9 cellular contexts compared by ENCODE assay signal in the genomic region with DNA sequence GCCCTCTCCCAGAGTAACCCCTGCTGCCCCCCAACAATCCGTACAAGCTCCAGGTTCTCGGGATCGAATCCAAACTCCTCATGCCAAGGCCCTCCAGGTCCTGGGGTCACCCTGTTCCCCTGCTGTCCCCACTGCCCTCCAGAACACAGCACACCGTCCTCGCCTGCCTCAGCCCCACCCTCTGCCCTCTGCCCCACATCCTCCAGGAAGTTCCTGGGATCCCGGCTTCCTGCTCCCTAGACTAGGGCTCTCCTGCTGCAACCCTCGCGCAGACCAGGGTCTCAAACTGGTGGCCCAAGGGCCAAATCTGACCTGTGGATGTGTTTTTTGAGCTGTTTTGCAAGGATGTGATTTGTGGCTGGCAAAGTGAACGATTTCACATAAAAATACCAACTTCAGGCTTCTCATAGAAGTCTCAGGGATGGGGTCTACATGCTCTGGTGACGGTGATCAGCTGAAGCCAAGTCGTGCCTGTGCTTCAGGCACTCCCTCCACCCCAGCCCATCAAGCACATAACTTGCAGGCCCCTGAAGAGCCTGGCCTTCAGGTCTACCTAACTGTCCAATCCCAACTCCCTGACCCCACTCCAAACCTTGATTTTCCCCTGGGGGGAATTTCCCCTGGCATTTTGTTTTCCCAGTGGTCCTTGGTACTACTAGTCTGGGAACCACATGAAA. TPM values are rescaled to one million over a fixed set of nuclear protein-coding genes. Genes with fewer than 3 reads are reported as not detected.
DNase-seq lines count a peak whose midpoint lies in the region; ATAC-seq, FAIRE-seq and TF ChIP-seq lines count a peak whose summit lies in the region.
"Had no signal": no experiment of that assay in that cellular context is flagged by ENCODE, and none has a peak within 500 bp of the region (broad histone marks: within the 10 kb centered on the region; RNA-seq: fewer than 3 reads in every experiment).

No MANE protein-coding gene starts in this region.

- H3K9me3 Mint-ChIP-seq in HFFc6: no peaks in the 10 kb centered on the region

- POLR2A ChIA-PET in A549 (lab: Yijun Ruan, JAX): interaction anchor here (0.7 to 4.0 kb wide), 4 partner anchors 82 to 97 kb away, joined by 3 to 34 read pairs (median 14); a partner anchor contains a TSS

- TF ChIP-seq CTCF in A549 (IDR thresholded peaks at IDR 0.05) (no peak), HFFc6 (IDR thresholded peaks at IDR 0.05) (no peak), body of pancreas (IDR thresholded peaks at IDR 0.05) (no peak), mucosa of descending colon (IDR thresholded peaks at IDR 0.05) (no peak)

- H3K9me3 ChIP-seq in A549 (no peaks in the 10 kb centered on the region), body of pancreas (no peaks in the 10 kb centered on the region), mucosa of descending colon (no peaks in the 10 kb centered on the region)

- intact Hi-C loops in body of pancreas (cut with DNase I) (loop anchor here (5.0 kb wide), 1 partner anchor 80 kb away; a partner anchor contains a TSS), mucosa of descending colon (cut with DNase I, micrococcal nuclease) (no loop called here)

- H3K4me3 ChIP-seq in A549: no peak overlapping the region
- H3K4me3 ChIP-seq in body of pancreas: no peak overlapping the region
- H3K4me3 ChIP-seq in mucosa of descending colon: no peak overlapping the region
- H3K4me3 ChIP-seq: lung had no signal

- H3K4me3 Mint-ChIP-seq in HFFc6: peak overlapping the region; percentile 94

- H3K4me2 ChIP-seq in A549: peak overlapping the region; percentile 82

- ATAC-seq in A549 (peak in 1 of 2 experiments; percentile 0; a peak in 4 of 6 replicates), body of pancreas (no peak), mucosa of descending colon (peak; percentile 68), HG02938 (IDR thresholded peaks at IDR 0.05; ENCODE audit: unreplicated experiment) (no peak), GM21423 (IDR thresholded peaks at IDR 0.05; ENCODE audit: unreplicated experiment) (no peak), HG02970 (IDR thresholded peaks at IDR 0.05; ENCODE audit: low FRiP score, unreplicated experiment) (no peak)

- H3K27ac ChIP-seq in A549: peak overlapping the region; percentile 31 to 64; a peak in 5 of 6 replicates
- H3K27ac ChIP-seq in body of pancreas: peak overlapping the region in 3 of 4 donors; percentile 85 to 90 (median 88)

- DNase-seq in A549 (ENCODE audit: low read depth in 1 of 2, low spot score in 1 of 2) (no peak), HFFc6 (no peak), body of pancreas (no peak), mucosa of descending colon (peak; percentile 81 to 85 (median 82)), frontal cortex (ENCODE audit: low spot score in 2 of 2) (no peak)

- no peak for TF ChIP-seq RAD21 in A549 (conservative IDR thresholded peaks at IDR 0.05 in 1 of 2, IDR thresholded peaks at IDR 0.05 in 1 of 2)

- FAIRE-seq in A549 (lab: Jason Lieb, UNC) (no peak), frontal cortex (lab: Jason Lieb, UNC) (no peak)

- WGBS in A549 (ENCODE audit: missing lambda C conversion rate): 82% methylated on average over 11 of the region's 11 CpGs
- WGBS in body of pancreas, 2 donors: 79 to 93% methylated on average over 6 to 11 of the region's 11 CpGs

- peak overlapping the region; percentile 88; the same call in 1 of the 2 replicates for H3K27ac Mint-ChIP-seq in HFFc6

- H3K27me3 ChIP-seq in body of pancreas: no peaks in the 10 kb centered on the region

- H3K4me1 ChIP-seq in A549 (peaks cover 13% of the 10 kb centered on the region), body of pancreas (peaks cover 15% of the 10 kb centered on the region), mucosa of descending colon (ENCODE audit: low read depth) (peaks cover 18% of the 10 kb centered on the region)

- TF ChIP-seq POLR2A in A549 (IDR thresholded peaks at IDR 0.05; ENCODE audit: low read length) (no peak), body of pancreas (IDR thresholded peaks at IDR 0.05) (no peak)

- H3K36me3 Mint-ChIP-seq in HFFc6 (ENCODE audit: low read depth): peaks cover 9% of the 10 kb centered on the region

- TF ChIP-seq EP300 in A549 (IDR thresholded peaks at IDR 0.05): no peak

- H3K27me3 Mint-ChIP-seq in HFFc6 (ENCODE audit: insufficient read depth): peaks cover 4% of the 10 kb centered on the region

- peaks cover 21% of the 10 kb centered on the region for H3K4me1 Mint-ChIP-seq in HFFc6 (ENCODE audit: low read depth)

- CTCF ChIA-PET in A549 (lab: Yijun Ruan, JAX): interaction anchor here (0.6 to 4.3 kb wide), 51 partner anchors 9 to 439 kb away, joined by 3 to 97 read pairs (median 5); a partner anchor contains a TSS

- H3K36me3 ChIP-seq in body of pancreas (replicated peaks in 1 of 2; ENCODE audit: insufficient read depth in 1 of 2, low read depth in 2 of 2) (no peaks in the 10 kb centered on the region), mucosa of descending colon (ENCODE audit: low read depth) (no peaks in the 10 kb centered on the region)

TF ChIP-seq in A549, 52 proteins besides CTCF, POLR2A, EP300 and RAD21:
- TF ChIP-seq, protein P1, sequence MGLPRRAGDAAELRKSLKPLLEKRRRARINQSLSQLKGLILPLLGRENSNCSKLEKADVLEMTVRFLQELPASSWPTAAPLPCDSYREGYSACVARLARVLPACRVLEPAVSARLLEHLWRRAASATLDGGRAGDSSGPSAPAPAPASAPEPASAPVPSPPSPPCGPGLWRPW (IDR thresholded peaks at IDR 0.05): no peak
- TF ChIP-seq ZSCAN20 (CRISPR knock-in tag; IDR thresholded peaks at IDR 0.05) (no peak), TFCP2L1 (CRISPR knock-in tag; IDR thresholded peaks at IDR 0.05) (no peak), FOSL2 (IDR thresholded peaks at IDR 0.05) (no peak), FOSL2 (CRISPR knock-in tag; IDR thresholded peaks at IDR 0.05) (no peak)
TF ChIP-seq in A549: peak in this region for 0.

RNA-seq across cellular contexts. Expression of a gene that starts 1.8 kb away (rescaled TPM):
- polyA plus RNA-seq in A549 (2011; rRNA removed): 117 and 137 TPM in 2 replicates
- polyA plus RNA-seq in A549 (2012; cell fraction: cytosol; rRNA removed): 315 and 361 TPM in 2 replicates
- 405 and 426 TPM in 2 replicates for polyA plus RNA-seq in A549 (2012; cell fraction: nucleus; rRNA removed)
- 199 to 247 TPM (median 246 TPM) in 3 replicates for polyA plus RNA-seq in A549 (2017; fragmentation: RNase III; extraction: RNeasy Plus Mini Kit Qiagen cat#74134 plus additional on column Dnase treatment)
- 73.2 and 77.6 TPM in 2 replicates for polyA minus RNA-seq in A549 (2011; rRNA and poly(A)+ RNA removed)
- 100 to 1,000 TPM; 245 to 349 (median 258) TPM for total RNA-seq in HFFc6 (2021; fragmentation: NEBNext Ultra II Directional; extraction: Animal tissue kit (Norgen Biotek cat#: 25700))
- 10 to 100 TPM; 87.3 to 88.5 TPM for total RNA-seq in body of pancreas
- total RNA-seq in mucosa of descending colon: 100 to 1,000 TPM; 150 to 160 (median 152) TPM
- 90.9 TPM for total RNA-seq in frontal cortex

RNA-seq across cellular contexts. Expression of a gene that starts 29.1 kb away (rescaled TPM):
- polyA plus RNA-seq in A549 (2011; rRNA removed) (0.19 and 0.21 TPM in 2 replicates), A549 (2017; fragmentation: RNase III; extraction: RNeasy Plus Mini Kit Qiagen cat#74134 plus additional on column Dnase treatment) (0.10 to 0.20 TPM (median 0.15 TPM) in 3 replicates)
- 0.07 and 0.08 TPM in 2 replicates for polyA plus RNA-seq in A549 (2012; cell fraction: cytosol; rRNA removed)
- 0.50 and 0.82 TPM in 2 replicates for polyA plus RNA-seq in A549 (2012; cell fraction: nucleus; rRNA removed)
- 0.17 TPM in 1 of 2 replicates, not detected in the other for polyA minus RNA-seq in A549 (2011; rRNA and poly(A)+ RNA removed)
- total RNA-seq in HFFc6 (2021; fragmentation: NEBNext Ultra II Directional; extraction: Animal tissue kit (Norgen Biotek cat#: 25700)): under 1 TPM in 4 of 6 experiments, not detected in 2; 0.09 to 0.17 (median 0.12) TPM
- total RNA-seq in body of pancreas (not detected), mucosa of descending colon (1 to 10 TPM in 1 of 3 donors, under 1 TPM in 2; 0.70 to 1.1 (median 0.98) TPM), frontal cortex (not detected)

RNA-seq across cellular contexts. Expression of a gene that starts 36.7 kb away (rescaled TPM):
- 0.67 and 0.69 TPM in 2 replicates for polyA plus RNA-seq in A549 (2011; rRNA removed)
- 1.2 and 1.3 TPM in 2 replicates for polyA plus RNA-seq in A549 (2012; cell fraction: cytosol; rRNA removed)
- 2.9 and 3.8 TPM in 2 replicates for polyA plus RNA-seq in A549 (2012; cell fraction: nucleus; rRNA removed)
- 3.4 to 3.8 TPM (median 3.7 TPM) in 3 replicates for polyA plus RNA-seq in A549 (2017; fragmentation: RNase III; extraction: RNeasy Plus Mini Kit Qiagen cat#74134 plus additional on column Dnase treatment)
- 1.3 and 2.6 TPM in 2 replicates for polyA minus RNA-seq in A549 (2011; rRNA and poly(A)+ RNA removed)
- under 1 TPM in 4 of 6 experiments, not detected in 2; 0.10 to 0.66 (median 0.33) TPM for total RNA-seq in HFFc6 (2021; fragmentation: NEBNext Ultra II Directional; extraction: Animal tissue kit (Norgen Biotek cat#: 25700))
- under 1 TPM in 1 of 2 donors, not detected in 1; 0.26 TPM for total RNA-seq in body of pancreas
- total RNA-seq in mucosa of descending colon: 1 to 10 TPM in 1 of 3 donors, not detected in 2; 8.3 TPM
- total RNA-seq in frontal cortex: 149 TPM

Comparison
In these comparisons a context has a peak if more than half of its experiments do, and no peak if none do; other contexts are left out.
1. DNase-seq: peak in mucosa of descending colon (3 of 3); none in A549 (0 of 2), HFFc6 (single experiment), body of pancreas (0 of 4) and frontal cortex (0 of 2).
2. RNA of a gene that starts 36.7 kb away (total RNA-seq): 149 TPM in frontal cortex (single experiment); 0.26 TPM in body of pancreas, 0.10 to 0.66 TPM in HFFc6 and 8.3 TPM in mucosa of descending colon; every median in the first group is over 10 times any median in the second.